14 cellular contexts compared by ENCODE assay signal in the genomic region with DNA sequence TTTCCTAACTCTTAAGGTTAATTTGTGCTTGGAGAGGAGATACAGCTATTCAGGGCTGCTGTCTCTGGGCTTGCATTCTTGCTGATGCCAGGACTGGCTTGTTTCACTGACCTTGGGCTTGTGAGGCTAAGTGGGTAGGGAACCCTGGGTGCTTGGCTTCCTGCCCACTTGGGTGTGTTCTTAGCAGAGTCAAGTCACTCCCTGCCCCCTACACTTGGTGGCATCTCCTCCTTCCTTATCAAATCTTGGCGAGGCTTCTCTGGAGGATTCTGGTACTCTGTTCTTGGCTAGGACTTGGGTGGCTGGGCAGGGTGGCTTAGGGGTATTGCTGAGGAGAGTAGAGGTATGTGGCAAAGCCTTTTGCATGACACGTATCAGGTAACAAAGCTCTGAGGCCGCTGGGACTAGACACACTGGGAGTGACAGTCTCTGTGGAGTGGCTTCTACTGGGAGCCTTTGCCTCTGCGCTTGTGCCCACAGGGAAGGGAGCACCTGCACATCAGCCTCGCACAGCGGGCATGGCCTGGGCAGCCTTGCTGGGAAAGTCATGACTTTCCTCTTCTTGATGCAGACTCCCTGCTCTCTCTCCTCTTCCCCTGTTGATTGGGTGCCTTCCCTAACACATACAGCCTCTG. TPM values are rescaled to one million over a fixed set of nuclear protein-coding genes. Genes with fewer than 3 reads are reported as not detected.
DNase-seq lines count a peak whose midpoint lies in the region; ATAC-seq and TF ChIP-seq lines count a peak whose summit lies in the region.
"Had no signal": no experiment of that assay in that cellular context is flagged by ENCODE, and none has a peak within 500 bp of the region (broad histone marks: within the 10 kb centered on the region; RNA-seq: fewer than 3 reads in every experiment).

No MANE protein-coding gene starts in this region.

- intact Hi-C loops in Right ventricle myocardium superior (cut with DNase I) (no loop called here), ovary (cut with DNase I) (loop anchor here in 3 of 4 donors (10.0 kb wide), 3 partner anchors 61 to 709 kb away; a partner anchor contains a TSS), OCI-LY7 (cut with micrococcal nuclease; ENCODE audit: unreplicated experiment) (no loop called here)

- H3K4me3 ChIP-seq in ovary (no peak overlapping the region), OCI-LY7 (ENCODE audit: low read depth, low read length, poor library complexity, severe bottlenecking) (no peak overlapping the region)

- no peak overlapping the region for H3K4me2 ChIP-seq in OCI-LY7 (ENCODE audit: low read length)

- no TSS peak for BruUV-seq in OCI-LY7 (replicated peaks; lab: Mats Ljungman, UMichigan)

- no peaks in the 10 kb centered on the region for H3K9me3 ChIP-seq in ovary
- no peaks in the 10 kb centered on the region for H3K9me3 ChIP-seq in OCI-LY7 (ENCODE audit: low read length)
- H3K9me3 ChIP-seq: neutrophil had no signal

- CTCF ChIA-PET in OCI-LY7 (lab: Charles Lee; ENCODE audit: unreplicated experiment), result interaction anchor here (0.6 to 1.0 kb wide), 2 partner anchors 9 to 156 kb away, joined by 3 to 4 read pairs; no protein-coding TSS in a partner anchor

- peak; percentile 3 for DNase-seq in ELR (ENCODE audit: low read depth)
- DNase-seq in OCI-M1 (lab: John Stamatoyannopoulos, UW), result peak; percentile 14
- DNase-seq in Right ventricle myocardium superior, result peak; percentile 79
- peak in 3 of 5 donors; percentile 35 to 53 (median 41) for DNase-seq in ovary
- no peak for DNase-seq in DMS53 treated with DMSO at 0.1 percent for 48 hours (lab: John Stamatoyannopoulos, UW; ENCODE audit: unreplicated experiment)
- no peak for DNase-seq in NCI-H446 treated with DMSO at 0.1 percent for 48 hours (lab: John Stamatoyannopoulos, UW)
- no peak for DNase-seq in OCI-LY7 (ENCODE audit: low spot score)
- DNase-seq: Kasumi-1; stimulated activated CD4-positive, alpha-beta T cell treated with anti-CD3 and anti-CD28 coated beads, Interleukin-1b, Interleukin-23, amount 100 ng/mL, for 48 hours; stimulated activated naive B cell treated with anti-CD40 and anti-IgM and Interleukin-4, amounts not matched to agents 10 μg/mL and 1 μg/mL and 100 μg/mL, for 72 hours had no signal

- H3K9me2 ChIP-seq in OCI-LY7 (ENCODE audit: insufficient read depth, low read length), result no peaks in the 10 kb centered on the region

- POLR2A ChIA-PET in OCI-LY7 (lab: Charles Lee), result no interaction called here

- H3K36me3 ChIP-seq in ovary, result no peaks in the 10 kb centered on the region
- H3K36me3 ChIP-seq in OCI-LY7 (ENCODE audit: insufficient read depth, low read length), result no peaks in the 10 kb centered on the region
- H3K36me3 ChIP-seq: neutrophil had no signal

- TF ChIP-seq CTCF in ovary (IDR thresholded peaks at IDR 0.05) (no peak), OCI-LY7 (conservative IDR thresholded peaks at IDR 0.05; ENCODE audit: low read length) (no peak)

- H3K4me1 ChIP-seq in ovary (ENCODE audit: insufficient read depth) (peaks cover 1% of the 10 kb centered on the region), OCI-LY7 (ENCODE audit: insufficient read depth, low read length, poor library complexity, severe bottlenecking) (no peaks in the 10 kb centered on the region)

- no peaks in the 10 kb centered on the region for H4K20me1 ChIP-seq in OCI-LY7 (ENCODE audit: insufficient read depth, low read length)

- no peaks in the 10 kb centered on the region for H3K27me3 ChIP-seq in ovary
- H3K27me3 ChIP-seq: neutrophil had no signal

- H3K79me2 ChIP-seq in OCI-LY7 (ENCODE audit: insufficient read depth, low read depth, low read length), result no peaks in the 10 kb centered on the region

- H2AFZ ChIP-seq in OCI-LY7 (ENCODE audit: low read length), result no peak overlapping the region

- WGBS in ovary, 3 donors, result 87 to 91% (median 88%) methylated on average over 6 of the region's 6 CpGs

- TF ChIP-seq EP300 in ovary (IDR thresholded peaks at IDR 0.05), result no peak

- peak; percentile 81 for ATAC-seq in Right ventricle myocardium superior (ENCODE audit: poor library complexity)
- ATAC-seq in GM18502 (IDR thresholded peaks at IDR 0.05; ENCODE audit: poor library complexity, unreplicated experiment), result no peak
- ATAC-seq: activated CD4-positive, CD25-positive, alpha-beta regulatory T cell treated with anti-CD3 and anti-CD28 coated beads, Interleukin-2, amount 50 U/mL, for 24 hours; CD8-positive, alpha-beta T cell; stimulated activated naive B cell treated with anti-CD40 and anti-IgM and Interleukin-4, amounts not matched to agents 10 μg/mL and 1 μg/mL and 100 μg/mL, for 72 hours had no signal

- no peak for TF ChIP-seq POLR2A in ovary (IDR thresholded peaks at IDR 0.05)

- H3K27ac ChIP-seq in ovary (peak overlapping the region in 1 of 2 donors; percentile 45), OCI-LY7 (ENCODE audit: low read depth, low read length, poor library complexity, severe bottlenecking) (no peak overlapping the region)
- H3K27ac ChIP-seq: neutrophil had no signal

RNA-seq across cellular contexts. Expression of a gene that starts 41.8 kb away (rescaled TPM):
- total RNA-seq in Right ventricle myocardium superior (8.3 TPM), ovary (10 to 100 TPM; 12.5 to 24.6 (median 19.5) TPM), OCI-LY7 (2022) (14.7 and 18.1 TPM in 2 replicates)
- polyA plus RNA-seq in ovary, result 10 to 100 TPM in 1 of 2 donors, 1 to 10 TPM in 1; 8.5 to 24.4 TPM
- total RNA-seq in OCI-LY7 (2014; rRNA removed; shearing (Covaris generic)), result 19.8 and 21.2 TPM in 2 replicates

Comparison
In these comparisons a context has a peak if more than half of its experiments do, and no peak if none do; other contexts are left out.
1. DNase-seq: peak in ELR (single experiment), OCI-M1 (single experiment), Right ventricle myocardium superior (single experiment) and ovary (3 of 5); none in DMS53 treated with DMSO at 0.1 percent for 48 hours (single experiment), NCI-H446 treated with DMSO at 0.1 percent for 48 hours (single experiment) and OCI-LY7 (single experiment).
2. intact Hi-C loops: an anchor here in ovary (10.0 kb wide); none called in Right ventricle myocardium superior and OCI-LY7.